In genomic region chr2:68716948-68717661, GRCh38 we compare ENCODE assay signal across 1 cellular context.
TF ChIP-seq lines count a peak whose summit lies in the region.

No MANE protein-coding gene starts in this region.

TF ChIP-seq in GM12878, 131 proteins besides CTCF, POLR2A, EP300 and RAD21 (continued from another document):
- 0 out of 2 replicates have a peak, but pooled peaks have one; percentile 34 for TF ChIP-seq ATF2 (IDR thresholded peaks at IDR 0.05; ENCODE audit: low read length)
- TF ChIP-seq PBX3 (IDR thresholded peaks at IDR 0.05; ENCODE audit: insufficient replicate concordance, low read depth, low read length): peak; percentile 54
- peak; percentile 28; the same call in 1 of the 2 replicates for TF ChIP-seq RUNX3 (IDR thresholded peaks at IDR 0.05; ENCODE audit: low read length)
- TF ChIP-seq, protein P1, sequence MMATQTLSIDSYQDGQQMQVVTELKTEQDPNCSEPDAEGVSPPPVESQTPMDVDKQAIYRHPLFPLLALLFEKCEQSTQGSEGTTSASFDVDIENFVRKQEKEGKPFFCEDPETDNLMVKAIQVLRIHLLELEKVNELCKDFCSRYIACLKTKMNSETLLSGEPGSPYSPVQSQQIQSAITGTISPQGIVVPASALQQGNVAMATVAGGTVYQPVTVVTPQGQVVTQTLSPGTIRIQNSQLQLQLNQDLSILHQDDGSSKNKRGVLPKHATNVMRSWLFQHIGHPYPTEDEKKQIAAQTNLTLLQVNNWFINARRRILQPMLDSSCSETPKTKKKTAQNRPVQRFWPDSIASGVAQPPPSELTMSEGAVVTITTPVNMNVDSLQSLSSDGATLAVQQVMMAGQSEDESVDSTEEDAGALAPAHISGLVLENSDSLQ (IDR thresholded peaks at IDR 0.05): peak; percentile 37; the same call in 1 of the 2 replicates
- TF ChIP-seq E2F8 (IDR thresholded peaks at IDR 0.05; ENCODE audit: low read depth, partially characterized antibody): no peak
